Comparison of ENCODE assay signal across 19 cellular contexts in the genomic region with DNA sequence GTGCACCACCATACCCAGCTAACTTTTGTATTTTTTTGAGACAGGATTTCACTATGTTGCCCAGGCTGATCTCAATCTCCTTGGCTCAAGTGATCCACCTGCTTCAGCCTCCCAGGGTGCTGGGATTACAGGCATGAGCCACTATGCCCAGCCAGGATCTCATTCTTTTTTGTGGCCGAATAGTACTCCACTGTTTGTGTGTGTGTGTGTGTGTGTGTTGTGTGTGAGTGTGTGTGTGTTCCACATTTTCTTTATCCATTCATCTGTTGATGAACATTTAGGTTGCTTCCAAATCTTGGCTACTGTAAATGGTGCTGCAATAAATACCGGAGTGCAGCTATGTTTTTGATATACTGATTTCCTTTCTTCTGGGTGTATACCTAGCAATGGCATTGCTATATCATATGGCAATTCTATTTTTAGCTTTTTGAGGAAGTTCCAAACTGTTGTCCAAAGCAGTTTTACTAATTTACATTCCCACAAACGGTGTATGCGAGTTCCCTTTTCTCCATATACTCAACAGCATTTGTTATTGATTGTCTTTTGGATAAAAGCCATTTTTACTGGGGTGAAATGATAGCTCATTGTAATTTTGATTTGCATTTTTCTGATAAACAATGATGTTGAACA.
"Had no signal": no experiment of that assay in that cellular context is flagged by ENCODE, and none has a peak within 500 bp of the region (broad histone marks: within the 10 kb centered on the region; RNA-seq: fewer than 3 reads in every experiment).

No MANE protein-coding gene starts in this region.

- H3K27me3 ChIP-seq: gastrocnemius medialis, sigmoid colon, spleen had no signal

- H3K9me3 ChIP-seq: gastrocnemius medialis, left ventricle myocardium inferior, sigmoid colon, spleen, thoracic aorta had no signal

- H3K4me3 ChIP-seq: gastrocnemius medialis, left ventricle myocardium inferior, sigmoid colon, spleen, thoracic aorta had no signal

- H3K4me1 ChIP-seq: gastrocnemius medialis, left ventricle myocardium inferior, parathyroid adenoma, sigmoid colon, spleen had no signal

- ATAC-seq: activated naive CD8-positive, alpha-beta T cell treated with anti-CD3 and anti-CD28 coated beads, Interleukin-2, amount 50 U/mL, for 24 hours; gastrocnemius medialis; stimulated activated naive B cell treated with anti-CD40 and anti-IgM and Interleukin-4, amounts not matched to agents 10 μg/mL and 1 μg/mL and 100 μg/mL, for 72 hours had no signal

- H3K36me3 ChIP-seq: gastrocnemius medialis, left ventricle myocardium inferior, sigmoid colon, spleen, thoracic aorta had no signal

- H3K27ac ChIP-seq: gastrocnemius medialis, left ventricle myocardium inferior, parathyroid adenoma, sigmoid colon, spleen, thoracic aorta had no signal

- DNase-seq: activated CD4-positive, alpha-beta memory T cell treated with anti-CD3 and anti-CD28 coated beads, Interleukin-2, amount 10 ng/mL, durations not matched to agents 7 days and 5 days; activated CD4-positive, alpha-beta T cell treated with anti-CD3 and anti-CD28 coated beads for 48 hours; activated CD4-positive, CD25-positive, alpha-beta regulatory T cell; activated naive CD4-positive, alpha-beta T cell treated with Interleukin-2 at 50 U/mL for 16 hours; activated naive CD8-positive, alpha-beta T cell treated with anti-CD3 and anti-CD28 coated beads, Interleukin-2, amount 50 U/mL, for 24 hours; activated T-cell treated with anti-CD3 and anti-CD28 coated beads, Interleukin-2, amount 50 U/mL, for 1 hour; anterior cingulate cortex; caudate nucleus; gastrocnemius medialis; head of caudate nucleus; kidney glomerular epithelial cell; left ventricle myocardium inferior; mammary epithelial cell; midbrain; sigmoid colon; spleen; stimulated activated naive B cell treated with anti-CD40 and anti-IgM and Interleukin-4, amounts not matched to agents 10 μg/mL and 1 μg/mL and 100 μg/mL, for 72 hours had no signal
